8 cellular contexts compared by ENCODE assay signal in genomic region chr16:1350691-1351090, GRCh38. TPM values are rescaled to one million over a fixed set of nuclear protein-coding genes. Genes with fewer than 3 reads are reported as not detected.
DNase-seq lines count a peak whose midpoint lies in the region; ATAC-seq and TF ChIP-seq lines count a peak whose summit lies in the region.

No MANE protein-coding gene starts in this region.

- POLR2A ChIA-PET in CD4-positive, alpha-beta T cell (lab: Charles Lee), result interaction anchor here (1.5 kb wide), 2 partner anchors 8 to 42 kb away, joined by 5 to 9 read pairs; partner anchors contain the start of gene UBE2I

- CTCF ChIA-PET in CD4-positive, alpha-beta T cell (lab: Charles Lee), result no interaction called here

- H3K4me1 ChIP-seq in OCI-LY1 (ENCODE audit: insufficient read depth, low read length, severe bottlenecking) (peaks cover 31% of the 10 kb centered on the region), endodermal cell (ENCODE audit: control insufficient read depth, insufficient read depth, low read length) (no peaks in the 10 kb centered on the region), neutrophil (ENCODE audit: control insufficient read depth in 1 of 2, insufficient read depth in 1 of 2, low read depth in 1 of 2, low read length in 1 of 2) (peaks cover 24 to 26% of the 10 kb centered on the region in 2 experiments)

- intact Hi-C loops in CD4-positive, alpha-beta T cell (cut with DNase I, micrococcal nuclease), result loop anchor here in 1 of 2 experiments (2.0 to 5.0 kb wide), 3 partner anchors 42 to 422 kb away; partner anchors contain the start of genes EME2, MRPS34, NME3 and UBE2I

- H3K9me3 ChIP-seq in CD4-positive, alpha-beta T cell (ENCODE audit: control insufficient read depth, low read length), result no peaks in the 10 kb centered on the region
- H3K9me3 ChIP-seq in OCI-LY1 (ENCODE audit: low read length) (no peaks in the 10 kb centered on the region), endodermal cell (ENCODE audit: control insufficient read depth, low read length) (no peaks in the 10 kb centered on the region), neutrophil (no peaks in the 10 kb centered on the region)

- H3K4me3 Mint-ChIP-seq in CD4-positive, alpha-beta T cell, result peak overlapping the region; percentile 76
- H3K4me3 Mint-ChIP-seq in endodermal cell, result peak overlapping the region; percentile 73

- H3K36me3 Mint-ChIP-seq in CD4-positive, alpha-beta T cell (ENCODE audit: low read depth), result peaks cover 25% of the 10 kb centered on the region
- peaks cover 10% of the 10 kb centered on the region for H3K36me3 Mint-ChIP-seq in endodermal cell (ENCODE audit: low read depth)

- peak overlapping the region; percentile 90 for H3K4me2 ChIP-seq in OCI-LY1 (ENCODE audit: low read length)

- no peaks in the 10 kb centered on the region for H3F3A ChIP-seq in OCI-LY1 (ENCODE audit: insufficient read depth, low read length)

- H3K4me3 ChIP-seq in OCI-LY1 (ENCODE audit: low read depth, low read length, poor library complexity, severe bottlenecking) (peak overlapping the region; percentile 91), endodermal cell (ENCODE audit: low read length) (peak overlapping the region; percentile 98), neutrophil (ENCODE audit: low read depth in 1 of 2, low read length in 1 of 2) (peak overlapping the region; percentile 88 to 94)

- H4K20me1 ChIP-seq in OCI-LY1 (ENCODE audit: insufficient read depth, low read length), result no peaks in the 10 kb centered on the region

- peak overlapping the region; percentile 80 for H3K27ac Mint-ChIP-seq in CD4-positive, alpha-beta T cell
- H3K27ac Mint-ChIP-seq in endodermal cell, result peak overlapping the region; percentile 68

- peaks cover 19% of the 10 kb centered on the region for H3K36me3 ChIP-seq in OCI-LY1 (ENCODE audit: insufficient read depth, low read length)
- peaks cover 17% of the 10 kb centered on the region for H3K36me3 ChIP-seq in endodermal cell (ENCODE audit: control insufficient read depth, insufficient read depth, low read length)
- H3K36me3 ChIP-seq in neutrophil, result peaks cover 34% of the 10 kb centered on the region

- H3K27me3 ChIP-seq in CD4-positive, alpha-beta T cell (ENCODE audit: control insufficient read depth, insufficient read depth, low read length), result no peaks in the 10 kb centered on the region
- H3K27me3 ChIP-seq in OCI-LY1 (ENCODE audit: insufficient read depth, low read length) (no peaks in the 10 kb centered on the region), endodermal cell (ENCODE audit: control insufficient read depth, insufficient read depth, low read length, poor library complexity, severe bottlenecking) (no peaks in the 10 kb centered on the region), neutrophil (peaks cover 2% of the 10 kb centered on the region)

- H3K79me2 ChIP-seq in OCI-LY1 (ENCODE audit: insufficient read depth, low read length), result 0 out of 2 replicates have a peak, but pooled peaks cover 7% of the 10 kb centered on the region

- H3K27ac ChIP-seq in CD4-positive, alpha-beta T cell (ENCODE audit: low read depth, low read length), result no peak overlapping the region
- no peak overlapping the region for H3K27ac ChIP-seq in OCI-LY1 (ENCODE audit: low read depth, low read length, poor library complexity, severe bottlenecking)
- H3K27ac ChIP-seq in endodermal cell (ENCODE audit: low read depth, low read length), result no peak overlapping the region
- H3K27ac ChIP-seq in neutrophil, result peak overlapping the region; percentile 87

- no peaks in the 10 kb centered on the region for H3K27me3 Mint-ChIP-seq in CD4-positive, alpha-beta T cell
- no peaks in the 10 kb centered on the region for H3K27me3 Mint-ChIP-seq in endodermal cell (ENCODE audit: insufficient read depth)

- TF ChIP-seq CTCF in CD4-positive, alpha-beta T cell (IDR thresholded peaks at IDR 0.05), result no peak
- TF ChIP-seq CTCF in OCI-LY1 (IDR thresholded peaks at IDR 0.05; ENCODE audit: low read length) (no peak), endodermal cell (conservative IDR thresholded peaks at IDR 0.05) (no peak), neutrophil (IDR thresholded peaks at IDR 0.05) (no peak), GM20000 (IDR thresholded peaks at IDR 0.05; ENCODE audit: extremely low read depth, missing control alignments) (no peak)

- peaks cover 16% of the 10 kb centered on the region for H3K4me1 Mint-ChIP-seq in CD4-positive, alpha-beta T cell (ENCODE audit: low read depth)
- peaks cover 9% of the 10 kb centered on the region for H3K4me1 Mint-ChIP-seq in endodermal cell

- H3K9ac ChIP-seq in OCI-LY1 (ENCODE audit: low read length) (peak overlapping the region; percentile 84), endodermal cell (ENCODE audit: extremely low read depth, low read length, poor library complexity, severe bottlenecking) (peak overlapping the region; percentile 68)

- WGBS in endodermal cell (ENCODE audit: insufficient coverage in 1 of 2, insufficient read length in 1 of 2), 2 experiments, result 83 to 86% methylated on average over 14 to 19 of the region's 19 CpGs

- ATAC-seq in CD4-positive, alpha-beta T cell (ENCODE audit: poor library complexity), result no peak

- no peak for DNase-seq in CD4-positive, alpha-beta T cell
- no peak for DNase-seq in endodermal cell
- DNase-seq in GM20000 (ENCODE audit: low spot score), result no peak
- no peak for DNase-seq in DMS79 (lab: John Stamatoyannopoulos, UW)
- no peak for DNase-seq in NCI-H128 (lab: John Stamatoyannopoulos, UW; ENCODE audit: unreplicated experiment)
- no peak for DNase-seq in stimulated activated CD4-positive, alpha-beta T cell treated with anti-CD3 and anti-CD28 coated beads, Interleukin-2, amount 100 ng/mL, for 24 hours

- H3K9me3 Mint-ChIP-seq in CD4-positive, alpha-beta T cell, result no peaks in the 10 kb centered on the region
- no peaks in the 10 kb centered on the region for H3K9me3 Mint-ChIP-seq in endodermal cell

- H3K9me2 ChIP-seq in OCI-LY1 (ENCODE audit: low read depth, low read length), result no peaks in the 10 kb centered on the region

- no peak overlapping the region for H2AFZ ChIP-seq in OCI-LY1 (ENCODE audit: low read length)

RNA-seq across cellular contexts. Expression of gene TSR3, which starts 1.0 kb away (rescaled TPM):
- 10 to 100 TPM; 19.9 to 21.4 TPM for total RNA-seq in CD4-positive, alpha-beta T cell
- total RNA-seq in endodermal cell, result 10 to 100 TPM; 64.9 to 67.4 TPM
- 47.0 TPM for polyA plus RNA-seq in endodermal cell (2013, experiment 1 of 2)
- 44.1 TPM for polyA plus RNA-seq in endodermal cell (2013, experiment 2 of 2)

RNA-seq across cellular contexts. Expression of gene GNPTG, which starts 1.0 kb away (rescaled TPM):
- 10 to 100 TPM; 27.6 to 32.0 TPM for total RNA-seq in CD4-positive, alpha-beta T cell
- total RNA-seq in endodermal cell, result 10 to 100 TPM; 34.0 to 38.4 TPM
- polyA plus RNA-seq in endodermal cell (2013, experiment 1 of 2), result 22.5 TPM
- 22.2 TPM for polyA plus RNA-seq in endodermal cell (2013, experiment 2 of 2)

RNA-seq across cellular contexts. Expression of gene BAIAP3, which starts 17.2 kb away (rescaled TPM):
- 10 to 100 TPM; 19.6 to 21.5 TPM for total RNA-seq in CD4-positive, alpha-beta T cell
- 10 to 100 TPM; 25.0 to 43.5 TPM for total RNA-seq in endodermal cell
- 21.8 TPM for polyA plus RNA-seq in endodermal cell (2013, experiment 1 of 2)
- polyA plus RNA-seq in endodermal cell (2013, experiment 2 of 2), result 19.6 TPM

RNA-seq across cellular contexts. Expression of gene UBE2I, which starts 41.3 kb away (rescaled TPM):
- total RNA-seq in CD4-positive, alpha-beta T cell, result 100 to 1,000 TPM; 247 to 252 TPM
- total RNA-seq in endodermal cell, result 100 to 1,000 TPM; 250 to 294 TPM
- polyA plus RNA-seq in endodermal cell (2013, experiment 1 of 2), result 223 TPM
- 222 TPM for polyA plus RNA-seq in endodermal cell (2013, experiment 2 of 2)
